ENCODE assay signal across 8 cellular contexts in genomic region chr22:40635008-40635939, GRCh38.
DNase-seq lines count a peak whose midpoint lies in the region; ATAC-seq and TF ChIP-seq lines count a peak whose summit lies in the region.

No MANE protein-coding gene starts in this region.

- TF ChIP-seq CTCF in AG04449 (IDR thresholded peaks at IDR 0.05; ENCODE audit: insufficient read depth, low read length, missing control alignments) = no peak
- TF ChIP-seq CTCF in LNCaP clone FGC (IDR thresholded peaks at IDR 0.05; ENCODE audit: control insufficient read depth, extremely low read depth, insufficient read depth) = no peak

- H3K27ac ChIP-seq in duodenal mucosa (ENCODE audit: low read depth, low read length) (no peak overlapping the region), muscle layer of colon (ENCODE audit: low read depth, low read length) (peak overlapping the region; percentile 93)

- DNase-seq in AG04449 (ENCODE audit: low read depth, low spot score) = no peak
- DNase-seq in LNCaP clone FGC (ENCODE audit: low read depth) = no peak
- DNase-seq in NOMO-1 treated with DMSO at 0.1 percent for 48 hours (lab: John Stamatoyannopoulos, UW; ENCODE audit: unreplicated experiment) = no peak

- H3K4me1 ChIP-seq in duodenal mucosa (ENCODE audit: control insufficient read depth in 1 of 2, insufficient read depth in 2 of 2, low read length in 2 of 2) (peaks cover 23 to 29% of the 10 kb centered on the region in 2 donors), muscle layer of colon (ENCODE audit: insufficient read depth, low read length) (peaks cover 11% of the 10 kb centered on the region)

- H3K9ac ChIP-seq in duodenal mucosa (ENCODE audit: low read depth in 1 of 2, low read length in 2 of 2) (peak overlapping the region; percentile 76 to 99), muscle layer of colon (ENCODE audit: low read length) (peak overlapping the region; percentile 45)

- POLR2A ChIA-PET in AG04449 (lab: Yijun Ruan, JAX) = interaction anchor here (1.8 kb wide), 1 partner anchor 8 kb away, joined by 6 read pairs; no protein-coding TSS in a partner anchor

- ATAC-seq in HG03565 (IDR thresholded peaks at IDR 0.05; ENCODE audit: unreplicated experiment) (no peak), GM18511 (IDR thresholded peaks at IDR 0.05; ENCODE audit: unreplicated experiment) (no peak)
- no peak for ATAC-seq in activated CD4-positive, CD25-positive, alpha-beta regulatory T cell treated with anti-CD3 and anti-CD28 coated beads, Interleukin-2, amount 50 U/mL, for 24 hours

- peak overlapping the region; percentile 90 for H3K4me3 ChIP-seq in AG04449 (ENCODE audit: low read depth, low read length)
- peak overlapping the region; percentile 80 for H3K4me3 ChIP-seq in LNCaP clone FGC (ENCODE audit: low read depth, low read length)
- peak overlapping the region; percentile 88 to 90 for H3K4me3 ChIP-seq in duodenal mucosa (ENCODE audit: low read depth in 1 of 2, low read length in 2 of 2)
- peak overlapping the region; percentile 94 to 98 for H3K4me3 ChIP-seq in muscle layer of colon (ENCODE audit: low read depth in 1 of 2, low read length in 2 of 2)

- H3K27me3 ChIP-seq in duodenal mucosa (ENCODE audit: control insufficient read depth in 1 of 2, insufficient read depth in 2 of 2, low read length in 2 of 2) (no peaks in the 10 kb centered on the region), muscle layer of colon (ENCODE audit: control insufficient read depth in 1 of 2, insufficient read depth in 2 of 2, low read length in 2 of 2) (no peaks in the 10 kb centered on the region)

- H3K9me3 ChIP-seq in duodenal mucosa (ENCODE audit: control insufficient read depth in 1 of 2, low read length in 2 of 2) (no peaks in the 10 kb centered on the region), muscle layer of colon (ENCODE audit: low read length) (no peaks in the 10 kb centered on the region)

- H3K36me3 ChIP-seq in duodenal mucosa (ENCODE audit: control insufficient read depth in 1 of 2, insufficient read depth in 2 of 2, low read length in 2 of 2) (no peaks in the 10 kb centered on the region), muscle layer of colon (ENCODE audit: insufficient read depth, low read length) (no peaks in the 10 kb centered on the region)

- CTCF ChIA-PET in AG04449 (lab: Yijun Ruan, JAX) = interaction anchor here (0.6 to 8.1 kb wide), 5 partner anchors 10 to 199 kb away, joined by 4 to 52 read pairs (median 20); no protein-coding TSS in a partner anchor
